Comparison of ENCODE assay signal across 1 cellular context in the genomic region with DNA sequence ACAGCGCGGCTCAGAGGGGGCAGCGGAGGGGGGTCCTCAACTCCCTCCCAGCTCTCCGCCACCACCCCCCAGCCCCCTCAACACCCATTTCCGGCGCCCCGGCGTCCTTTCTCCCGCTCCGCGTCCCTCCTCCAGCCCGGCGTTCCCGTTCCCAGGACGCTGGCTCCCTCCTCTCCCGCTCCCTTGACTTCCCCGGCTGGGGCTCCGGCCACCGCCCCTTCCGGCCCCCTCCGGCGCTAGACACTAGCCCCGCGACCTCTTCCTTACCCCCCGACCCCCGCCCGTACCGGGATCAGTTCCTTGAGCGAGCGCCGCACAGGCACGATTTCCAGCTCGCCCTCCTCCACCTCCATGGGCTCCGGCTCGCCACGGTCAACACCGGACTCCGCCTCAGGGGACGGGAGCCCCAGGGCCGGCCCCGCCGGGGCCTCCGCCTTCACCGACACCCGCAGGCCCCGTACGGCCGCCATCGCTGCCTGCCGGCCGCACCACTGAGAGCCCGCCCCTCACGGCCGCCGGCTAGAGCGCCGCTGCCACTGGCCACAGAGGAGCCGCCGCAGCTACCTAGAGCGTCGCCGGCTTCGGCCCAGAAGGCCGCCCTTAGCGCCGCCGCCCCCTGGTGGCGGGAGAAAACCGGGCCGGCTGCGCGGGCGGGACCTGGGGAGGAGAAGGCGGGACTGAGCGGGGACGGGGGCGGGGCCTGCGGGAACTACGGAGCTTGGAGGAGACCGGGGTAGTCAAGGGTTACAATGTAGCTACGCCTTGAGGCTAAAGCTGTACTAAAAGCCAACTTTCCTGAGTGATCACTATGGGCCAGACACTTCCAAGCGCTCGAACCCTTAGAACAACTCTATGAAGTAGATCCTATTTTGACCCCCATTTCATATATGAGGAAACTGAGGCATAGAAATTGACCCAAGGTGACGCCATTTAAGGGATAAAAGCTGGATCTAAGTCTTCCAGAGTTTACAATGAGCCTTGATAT.
TF ChIP-seq lines count a peak whose summit lies in the region.

Gene NCBP3 (minus strand): TSS at position 493 of the 985 bp plus-strand sequence. CDS start 23 bp downstream, at position 470.

TF ChIP-seq in HepG2, 621 proteins besides CTCF, POLR2A, EP300 and RAD21 (continued from another document):
- TF ChIP-seq GMEB1 (CRISPR knock-in tag; IDR thresholded peaks at IDR 0.05; ENCODE audit: borderline replicate concordance) (peak; percentile 84), MLXIP (CRISPR knock-in tag; IDR thresholded peaks at IDR 0.05; ENCODE audit: borderline replicate concordance) (no peak), ZNF660 (CRISPR knock-in tag; IDR thresholded peaks at IDR 0.05; ENCODE audit: borderline replicate concordance, low read depth) (0 out of 2 replicates have a peak, but pooled peaks have one; percentile 29), ZNF747 (CRISPR knock-in tag; IDR thresholded peaks at IDR 0.05; ENCODE audit: borderline replicate concordance) (peak; percentile 86), ZNF550 (CRISPR knock-in tag; IDR thresholded peaks at IDR 0.05; ENCODE audit: borderline replicate concordance) (no peak), EED (CRISPR knock-in tag; IDR thresholded peaks at IDR 0.05) (peak; percentile 64; the same call in 1 of the 2 replicates), TAF1 (CRISPR knock-in tag; IDR thresholded peaks at IDR 0.05) (peak; percentile 87), SSRP1 (CRISPR knock-in tag; IDR thresholded peaks at IDR 0.05) (no peak), ZNF576 (CRISPR knock-in tag; IDR thresholded peaks at IDR 0.05) (no peak), MIXL1 (CRISPR knock-in tag; IDR thresholded peaks at IDR 0.05) (peak; percentile 77), ATF6 (CRISPR knock-in tag; conservative IDR thresholded peaks at IDR 0.05) (no peak), SMAD9 (CRISPR knock-in tag; IDR thresholded peaks at IDR 0.05) (peak; percentile 52; the same call in 1 of the 2 replicates), ATF7 (IDR thresholded peaks at IDR 0.05) (no peak), ATF7 (CRISPR knock-in tag; IDR thresholded peaks at IDR 0.05) (peak; percentile 42; the same call in 1 of the 2 replicates), GZF1 (CRISPR knock-in tag; IDR thresholded peaks at IDR 0.05) (no peak), POLR2AphosphoS2 (IDR thresholded peaks at IDR 0.05; ENCODE audit: low read depth, low read length) (no peak), ZNF20 (CRISPR knock-in tag; IDR thresholded peaks at IDR 0.05) (no peak), HNRNPH1 (optimal IDR thresholded peaks at IDR 0.05; ENCODE audit: low read depth, low read length) (no peak), TEAD3 (CRISPR knock-in tag; optimal IDR thresholded peaks at IDR 0.05; ENCODE audit: borderline replicate concordance) (peak; percentile 57), ZNF577 (CRISPR knock-in tag; IDR thresholded peaks at IDR 0.05; ENCODE audit: borderline replicate concordance, low read depth) (no peak), FOXA3 (CRISPR knock-in tag; IDR thresholded peaks at IDR 0.05) (peak; percentile 75), RARA (CRISPR knock-in tag; IDR thresholded peaks at IDR 0.05) (peak; percentile 51), ZNF367 (CRISPR knock-in tag; IDR thresholded peaks at IDR 0.05; ENCODE audit: borderline replicate concordance) (no peak)
- TF ChIP-seq, protein P1, sequence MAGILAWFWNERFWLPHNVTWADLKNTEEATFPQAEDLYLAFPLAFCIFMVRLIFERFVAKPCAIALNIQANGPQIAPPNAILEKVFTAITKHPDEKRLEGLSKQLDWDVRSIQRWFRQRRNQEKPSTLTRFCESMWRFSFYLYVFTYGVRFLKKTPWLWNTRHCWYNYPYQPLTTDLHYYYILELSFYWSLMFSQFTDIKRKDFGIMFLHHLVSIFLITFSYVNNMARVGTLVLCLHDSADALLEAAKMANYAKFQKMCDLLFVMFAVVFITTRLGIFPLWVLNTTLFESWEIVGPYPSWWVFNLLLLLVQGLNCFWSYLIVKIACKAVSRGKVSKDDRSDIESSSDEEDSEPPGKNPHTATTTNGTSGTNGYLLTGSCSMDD (CRISPR knock-in tag; IDR thresholded peaks at IDR 0.05), result no peak
- TF ChIP-seq, protein P2, sequence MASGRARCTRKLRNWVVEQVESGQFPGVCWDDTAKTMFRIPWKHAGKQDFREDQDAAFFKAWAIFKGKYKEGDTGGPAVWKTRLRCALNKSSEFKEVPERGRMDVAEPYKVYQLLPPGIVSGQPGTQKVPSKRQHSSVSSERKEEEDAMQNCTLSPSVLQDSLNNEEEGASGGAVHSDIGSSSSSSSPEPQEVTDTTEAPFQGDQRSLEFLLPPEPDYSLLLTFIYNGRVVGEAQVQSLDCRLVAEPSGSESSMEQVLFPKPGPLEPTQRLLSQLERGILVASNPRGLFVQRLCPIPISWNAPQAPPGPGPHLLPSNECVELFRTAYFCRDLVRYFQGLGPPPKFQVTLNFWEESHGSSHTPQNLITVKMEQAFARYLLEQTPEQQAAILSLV (CRISPR knock-in tag; IDR thresholded peaks at IDR 0.05; ENCODE audit: borderline replicate concordance), result peak; percentile 75; the same call in 1 of the 2 replicates
- TF ChIP-seq, protein P3, sequence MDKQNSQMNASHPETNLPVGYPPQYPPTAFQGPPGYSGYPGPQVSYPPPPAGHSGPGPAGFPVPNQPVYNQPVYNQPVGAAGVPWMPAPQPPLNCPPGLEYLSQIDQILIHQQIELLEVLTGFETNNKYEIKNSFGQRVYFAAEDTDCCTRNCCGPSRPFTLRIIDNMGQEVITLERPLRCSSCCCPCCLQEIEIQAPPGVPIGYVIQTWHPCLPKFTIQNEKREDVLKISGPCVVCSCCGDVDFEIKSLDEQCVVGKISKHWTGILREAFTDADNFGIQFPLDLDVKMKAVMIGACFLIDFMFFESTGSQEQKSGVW (CRISPR knock-in tag; IDR thresholded peaks at IDR 0.05; ENCODE audit: borderline replicate concordance), result no peak
- TF ChIP-seq, protein P4, sequence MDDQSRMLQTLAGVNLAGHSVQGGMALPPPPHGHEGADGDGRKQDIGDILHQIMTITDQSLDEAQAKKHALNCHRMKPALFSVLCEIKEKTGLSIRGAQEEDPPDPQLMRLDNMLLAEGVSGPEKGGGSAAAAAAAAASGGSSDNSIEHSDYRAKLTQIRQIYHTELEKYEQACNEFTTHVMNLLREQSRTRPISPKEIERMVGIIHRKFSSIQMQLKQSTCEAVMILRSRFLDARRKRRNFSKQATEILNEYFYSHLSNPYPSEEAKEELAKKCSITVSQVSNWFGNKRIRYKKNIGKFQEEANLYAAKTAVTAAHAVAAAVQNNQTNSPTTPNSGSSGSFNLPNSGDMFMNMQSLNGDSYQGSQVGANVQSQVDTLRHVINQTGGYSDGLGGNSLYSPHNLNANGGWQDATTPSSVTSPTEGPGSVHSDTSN (CRISPR knock-in tag; IDR thresholded peaks at IDR 0.05; ENCODE audit: borderline replicate concordance), result no peak
